ENCODE assay signal across 7 cellular contexts in the genomic region with DNA sequence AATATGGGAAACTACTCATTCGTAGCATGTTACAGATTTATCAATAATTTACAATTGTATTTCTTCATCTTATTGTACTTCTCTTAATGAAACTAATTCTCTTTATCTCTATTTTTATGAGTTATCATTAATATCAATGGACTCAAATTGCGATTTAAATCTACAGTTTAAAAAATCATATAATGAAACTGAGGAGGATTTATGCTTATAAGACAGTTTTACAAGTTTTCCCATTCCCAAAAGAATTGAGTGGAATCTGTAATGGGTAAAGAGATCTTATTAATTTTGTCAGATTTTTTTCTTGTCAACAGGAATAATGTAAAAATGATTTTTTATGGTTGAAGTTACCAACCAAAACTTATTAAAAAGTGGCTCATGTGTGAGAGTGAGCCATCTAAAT.
"Had no signal": no experiment of that assay in that cellular context is flagged by ENCODE, and none has a peak within 500 bp of the region (broad histone marks: within the 10 kb centered on the region; RNA-seq: fewer than 3 reads in every experiment).

No MANE protein-coding gene starts in this region.

- H2AFZ ChIP-seq: GM23338 had no signal

- DNase-seq: H9, HCEC 1CT, KG1 had no signal

- FAIRE-seq: H1, H54 had no signal

- ATAC-seq: GM23338 had no signal

- H3K27ac ChIP-seq: HL-60 had no signal

- H3K4me2 ChIP-seq: GM23338 had no signal

- H3K4me3 ChIP-seq: GM23338 had no signal
